8 cellular contexts compared by ENCODE assay signal in the genomic region with DNA sequence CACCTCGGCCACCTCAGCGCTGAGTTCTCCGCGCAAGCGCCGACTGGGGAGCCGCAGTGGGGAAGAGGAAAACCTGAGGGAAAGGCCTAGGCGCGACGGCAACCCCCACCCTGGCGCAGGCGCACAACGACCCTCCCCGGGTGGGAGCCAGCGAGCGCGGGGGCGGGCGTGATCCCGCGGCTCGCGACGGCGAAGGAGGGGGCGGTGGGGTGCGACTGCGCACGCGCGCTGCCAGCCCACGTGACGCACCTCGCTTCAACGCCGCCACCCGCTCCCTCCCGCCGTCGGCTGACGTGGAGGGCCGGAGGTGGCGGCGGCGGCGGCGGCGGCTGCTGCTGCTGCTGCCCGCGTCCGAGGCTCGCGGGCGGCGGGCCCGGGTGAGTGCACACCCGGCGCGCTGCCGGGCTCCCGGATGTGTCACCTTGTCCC. TPM values are rescaled to one million over a fixed set of nuclear protein-coding genes. Genes with fewer than 3 reads are reported as not detected.
DNase-seq lines count a peak whose midpoint lies in the region; ATAC-seq, FAIRE-seq and TF ChIP-seq lines count a peak whose summit lies in the region.

A gene (minus strand): TSS at position 84 of the 429 bp plus-strand sequence. CDS start 556 bp downstream, outside the sequence.
A gene with protein sequence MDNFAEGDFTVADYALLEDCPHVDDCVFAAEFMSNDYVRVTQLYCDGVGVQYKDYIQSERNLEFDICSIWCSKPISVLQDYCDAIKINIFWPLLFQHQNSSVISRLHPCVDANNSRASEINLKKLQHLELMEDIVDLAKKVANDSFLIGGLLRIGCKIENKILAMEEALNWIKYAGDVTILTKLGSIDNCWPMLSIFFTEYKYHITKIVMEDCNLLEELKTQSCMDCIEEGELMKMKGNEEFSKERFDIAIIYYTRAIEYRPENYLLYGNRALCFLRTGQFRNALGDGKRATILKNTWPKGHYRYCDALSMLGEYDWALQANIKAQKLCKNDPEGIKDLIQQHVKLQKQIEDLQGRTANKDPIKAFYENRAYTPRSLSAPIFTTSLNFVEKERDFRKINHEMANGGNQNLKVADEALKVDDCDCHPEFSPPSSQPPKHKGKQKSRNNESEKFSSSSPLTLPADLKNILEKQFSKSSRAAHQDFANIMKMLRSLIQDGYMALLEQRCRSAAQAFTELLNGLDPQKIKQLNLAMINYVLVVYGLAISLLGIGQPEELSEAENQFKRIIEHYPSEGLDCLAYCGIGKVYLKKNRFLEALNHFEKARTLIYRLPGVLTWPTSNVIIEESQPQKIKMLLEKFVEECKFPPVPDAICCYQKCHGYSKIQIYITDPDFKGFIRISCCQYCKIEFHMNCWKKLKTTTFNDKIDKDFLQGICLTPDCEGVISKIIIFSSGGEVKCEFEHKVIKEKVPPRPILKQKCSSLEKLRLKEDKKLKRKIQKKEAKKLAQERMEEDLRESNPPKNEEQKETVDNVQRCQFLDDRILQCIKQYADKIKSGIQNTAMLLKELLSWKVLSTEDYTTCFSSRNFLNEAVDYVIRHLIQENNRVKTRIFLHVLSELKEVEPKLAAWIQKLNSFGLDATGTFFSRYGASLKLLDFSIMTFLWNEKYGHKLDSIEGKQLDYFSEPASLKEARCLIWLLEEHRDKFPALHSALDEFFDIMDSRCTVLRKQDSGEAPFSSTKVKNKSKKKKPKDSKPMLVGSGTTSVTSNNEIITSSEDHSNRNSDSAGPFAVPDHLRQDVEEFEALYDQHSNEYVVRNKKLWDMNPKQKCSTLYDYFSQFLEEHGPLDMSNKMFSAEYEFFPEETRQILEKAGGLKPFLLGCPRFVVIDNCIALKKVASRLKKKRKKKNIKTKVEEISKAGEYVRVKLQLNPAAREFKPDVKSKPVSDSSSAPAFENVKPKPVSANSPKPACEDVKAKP (N-terminal part only) (plus strand): TSS at position 267 of the 429 bp plus-strand sequence. CDS start 14,004 bp downstream, outside the sequence.

- no peak for FAIRE-seq in bronchial epithelial cell (lab: Jason Lieb, UNC)

- H3K4me3 ChIP-seq in bronchial epithelial cell (ENCODE audit: low read depth, low read length) = peak within 1 kb of the TSS; percentile 68

- H3K4me1 Mint-ChIP-seq in WTC11 = peaks cover 17% of the 10 kb centered on the region

- H3K27me3 Mint-ChIP-seq in WTC11 (ENCODE audit: low read depth) = peaks cover 44% of the 10 kb centered on the region

- H3K27me3 ChIP-seq in bronchial epithelial cell (ENCODE audit: control insufficient read depth, insufficient read depth, low read length) = no peaks in the 10 kb centered on the region

- ATAC-seq in HG03175 (IDR thresholded peaks at IDR 0.05; ENCODE audit: unreplicated experiment) = peak; percentile 72
- ATAC-seq in WTC11 = peak; percentile 78

- POLR2A ChIA-PET in WTC11 (lab: Charles Lee) = no interaction called here

- in situ Hi-C loops in ACHN (cut with HindIII; ENCODE audit: low pct_ligation_motif_present, low pct_unique_long_range_greater_than_20kb, low sequenced_read_pairs) (no loop called here), GM18951 (cut with MboI; ENCODE audit: low sequenced_read_pairs, unreplicated experiment) (no loop called here)

- peak; percentile 82 for TF ChIP-seq POLR2A in GM18951 (IDR thresholded peaks at IDR 0.05; ENCODE audit: extremely low read depth, insufficient read depth, insufficient read length)

- CTCF ChIA-PET in WTC11 (lab: Charles Lee) = no interaction called here

- peak; percentile 90 for DNase-seq in ACHN
- peak; percentile 93 for DNase-seq in NCI-H226
- DNase-seq in WTC11 (ENCODE audit: low spot score) = peak; percentile 84
- peak; percentile 79 for DNase-seq in bronchial epithelial cell (ENCODE audit: low read depth)
- DNase-seq in inferior parietal cortex (ENCODE audit: extremely low spot score) = peak; percentile 94
- peak; percentile 93 to 95 for DNase-seq in stimulated activated CD4-positive, alpha-beta T cell treated with anti-CD3 and anti-CD28 coated beads, Interleukin-12 subunit alpha, Interleukin-12 subunit beta, amount 100 ng/mL, for 24 hours (ENCODE audit: low read depth in 2 of 2)

- peak within 1 kb of the TSS; percentile 82 for H3K4me3 Mint-ChIP-seq in WTC11

- TF ChIP-seq CTCF in WTC11 (IDR thresholded peaks at IDR 0.05) = no peak
- no peak for TF ChIP-seq CTCF in bronchial epithelial cell (IDR thresholded peaks at IDR 0.05; ENCODE audit: insufficient read depth, low read length, severe bottlenecking)

- H3K36me3 Mint-ChIP-seq in WTC11 = peaks cover 14% of the 10 kb centered on the region

- H3K9me3 Mint-ChIP-seq in WTC11 = peaks cover 5% of the 10 kb centered on the region

- H3K36me3 ChIP-seq in bronchial epithelial cell (ENCODE audit: control insufficient read depth, insufficient read depth, low read length) = peaks cover 3% of the 10 kb centered on the region

- H3K27ac Mint-ChIP-seq in WTC11 = peak within 1 kb of the TSS; percentile 9; the same call in 1 of the 2 replicates

TF ChIP-seq in WTC11, 78 proteins besides CTCF, POLR2A, EP300 and RAD21 (continues in another document):
- TF ChIP-seq FOXP1 (CRISPR knock-in tag; IDR thresholded peaks at IDR 0.05; ENCODE audit: borderline replicate concordance) (peak; percentile 31), ESRRA (CRISPR knock-in tag; IDR thresholded peaks at IDR 0.05; ENCODE audit: borderline replicate concordance) (peak; percentile 64; the same call in 1 of the 2 replicates), JUN (CRISPR knock-in tag; IDR thresholded peaks at IDR 0.05) (no peak), ZNF121 (CRISPR knock-in tag; IDR thresholded peaks at IDR 0.05) (no peak), CREM (CRISPR knock-in tag; IDR thresholded peaks at IDR 0.05) (peak; percentile 70; the same call in 1 of the 2 replicates), SMAD4 (CRISPR knock-in tag; IDR thresholded peaks at IDR 0.05) (no peak), ETV6 (CRISPR knock-in tag; IDR thresholded peaks at IDR 0.05) (peak; percentile 74), FOXJ3 (CRISPR knock-in tag; IDR thresholded peaks at IDR 0.05; ENCODE audit: borderline replicate concordance) (no peak), RELA (CRISPR knock-in tag; IDR thresholded peaks at IDR 0.05; ENCODE audit: borderline replicate concordance) (peak; percentile 25; the same call in 1 of the 2 replicates), ZNF138 (CRISPR knock-in tag; conservative IDR thresholded peaks at IDR 0.05) (no peak), TP53 (CRISPR knock-in tag; IDR thresholded peaks at IDR 0.05) (peak; percentile 84; the same call in 1 of the 2 replicates), HMGA2 (CRISPR knock-in tag; IDR thresholded peaks at IDR 0.05) (no peak)
- TF ChIP-seq, protein P1, sequence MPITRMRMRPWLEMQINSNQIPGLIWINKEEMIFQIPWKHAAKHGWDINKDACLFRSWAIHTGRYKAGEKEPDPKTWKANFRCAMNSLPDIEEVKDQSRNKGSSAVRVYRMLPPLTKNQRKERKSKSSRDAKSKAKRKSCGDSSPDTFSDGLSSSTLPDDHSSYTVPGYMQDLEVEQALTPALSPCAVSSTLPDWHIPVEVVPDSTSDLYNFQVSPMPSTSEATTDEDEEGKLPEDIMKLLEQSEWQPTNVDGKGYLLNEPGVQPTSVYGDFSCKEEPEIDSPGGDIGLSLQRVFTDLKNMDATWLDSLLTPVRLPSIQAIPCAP (CRISPR knock-in tag; IDR thresholded peaks at IDR 0.05) = 0 out of 2 replicates have a peak, but pooled peaks have one; percentile 24
- TF ChIP-seq, protein P2, sequence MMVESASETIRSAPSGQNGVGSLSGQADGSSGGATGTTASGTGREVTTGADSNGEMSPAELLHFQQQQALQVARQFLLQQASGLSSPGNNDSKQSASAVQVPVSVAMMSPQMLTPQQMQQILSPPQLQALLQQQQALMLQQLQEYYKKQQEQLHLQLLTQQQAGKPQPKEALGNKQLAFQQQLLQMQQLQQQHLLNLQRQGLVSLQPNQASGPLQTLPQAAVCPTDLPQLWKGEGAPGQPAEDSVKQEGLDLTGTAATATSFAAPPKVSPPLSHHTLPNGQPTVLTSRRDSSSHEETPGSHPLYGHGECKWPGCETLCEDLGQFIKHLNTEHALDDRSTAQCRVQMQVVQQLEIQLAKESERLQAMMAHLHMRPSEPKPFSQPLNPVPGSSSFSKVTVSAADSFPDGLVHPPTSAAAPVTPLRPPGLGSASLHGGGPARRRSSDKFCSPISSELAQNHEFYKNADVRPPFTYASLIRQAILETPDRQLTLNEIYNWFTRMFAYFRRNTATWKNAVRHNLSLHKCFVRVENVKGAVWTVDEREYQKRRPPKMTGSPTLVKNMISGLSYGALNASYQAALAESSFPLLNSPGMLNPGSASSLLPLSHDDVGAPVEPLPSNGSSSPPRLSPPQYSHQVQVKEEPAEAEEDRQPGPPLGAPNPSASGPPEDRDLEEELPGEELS (CRISPR knock-in tag; IDR thresholded peaks at IDR 0.05) = peak; percentile 77
- TF ChIP-seq, protein P3, sequence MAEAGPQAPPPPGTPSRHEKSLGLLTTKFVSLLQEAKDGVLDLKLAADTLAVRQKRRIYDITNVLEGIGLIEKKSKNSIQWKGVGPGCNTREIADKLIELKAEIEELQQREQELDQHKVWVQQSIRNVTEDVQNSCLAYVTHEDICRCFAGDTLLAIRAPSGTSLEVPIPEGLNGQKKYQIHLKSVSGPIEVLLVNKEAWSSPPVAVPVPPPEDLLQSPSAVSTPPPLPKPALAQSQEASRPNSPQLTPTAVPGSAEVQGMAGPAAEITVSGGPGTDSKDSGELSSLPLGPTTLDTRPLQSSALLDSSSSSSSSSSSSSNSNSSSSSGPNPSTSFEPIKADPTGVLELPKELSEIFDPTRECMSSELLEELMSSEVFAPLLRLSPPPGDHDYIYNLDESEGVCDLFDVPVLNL (CRISPR knock-in tag; IDR thresholded peaks at IDR 0.05; ENCODE audit: borderline replicate concordance, low read depth) = no peak
- TF ChIP-seq, protein P4, sequence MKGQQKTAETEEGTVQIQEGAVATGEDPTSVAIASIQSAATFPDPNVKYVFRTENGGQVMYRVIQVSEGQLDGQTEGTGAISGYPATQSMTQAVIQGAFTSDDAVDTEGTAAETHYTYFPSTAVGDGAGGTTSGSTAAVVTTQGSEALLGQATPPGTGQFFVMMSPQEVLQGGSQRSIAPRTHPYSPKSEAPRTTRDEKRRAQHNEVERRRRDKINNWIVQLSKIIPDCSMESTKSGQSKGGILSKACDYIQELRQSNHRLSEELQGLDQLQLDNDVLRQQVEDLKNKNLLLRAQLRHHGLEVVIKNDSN (CRISPR knock-in tag; IDR thresholded peaks at IDR 0.05) = peak; percentile 92
- TF ChIP-seq, protein P5, sequence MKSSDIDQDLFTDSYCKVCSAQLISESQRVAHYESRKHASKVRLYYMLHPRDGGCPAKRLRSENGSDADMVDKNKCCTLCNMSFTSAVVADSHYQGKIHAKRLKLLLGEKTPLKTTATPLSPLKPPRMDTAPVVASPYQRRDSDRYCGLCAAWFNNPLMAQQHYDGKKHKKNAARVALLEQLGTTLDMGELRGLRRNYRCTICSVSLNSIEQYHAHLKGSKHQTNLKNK (CRISPR knock-in tag; IDR thresholded peaks at IDR 0.05) = no peak

RNA-seq across cellular contexts. Expression of the first gene that starts in this region (rescaled TPM):
- total RNA-seq in WTC11 (2021) (10.9 to 17.0 TPM (median 16.2 TPM) in 3 replicates), bronchial epithelial cell (3.2 and 4.0 TPM in 2 replicates)

RNA-seq across cellular contexts. Expression of the second gene that starts in this region (rescaled TPM):
- total RNA-seq in WTC11 (2021) = 27.8 to 29.2 TPM (median 29.0 TPM) in 3 replicates
- total RNA-seq in bronchial epithelial cell = 64.1 and 90.3 TPM in 2 replicates

Comparison
In these comparisons a context has a peak if more than half of its experiments do, and no peak if none do; other contexts are left out.
1. Peak in every context shown above with its lines: DNase-seq, ATAC-seq and H3K4me3 ChIP-seq.